ENCODE assay signal across 1 cellular context in the genomic region with DNA sequence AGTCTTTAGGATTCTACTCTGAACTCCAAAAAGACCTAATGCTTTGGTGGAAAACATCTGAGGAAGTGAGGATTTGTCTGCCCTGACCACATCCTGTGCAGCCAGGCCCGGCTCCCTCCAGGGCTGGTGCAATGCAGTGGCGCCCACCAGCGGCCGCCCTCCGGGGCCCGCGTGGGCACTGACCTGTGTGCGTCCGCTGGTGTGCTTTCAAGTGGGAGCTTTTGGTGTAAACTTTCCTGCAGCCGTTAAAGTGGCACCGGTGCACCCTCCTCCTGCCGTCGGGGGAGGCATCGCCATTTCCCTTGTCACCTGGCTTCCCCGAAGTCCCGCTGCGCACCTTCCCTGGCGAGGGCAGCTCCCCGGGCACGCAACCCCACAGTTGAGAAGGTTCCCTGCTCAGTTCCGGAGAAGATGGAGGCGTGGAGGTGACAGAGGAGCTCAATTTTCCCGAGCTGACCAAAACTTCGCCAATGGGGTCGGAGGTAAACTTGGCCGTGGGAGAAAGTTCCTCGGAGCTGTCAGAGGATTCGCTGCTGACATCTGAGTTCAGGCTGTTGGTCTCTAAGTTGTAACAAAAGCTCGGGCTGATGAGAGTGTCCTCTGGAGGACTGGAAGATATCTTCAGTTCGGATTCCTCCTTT.
TF ChIP-seq lines count a peak whose summit lies in the region.

No MANE protein-coding gene starts in this region.

TF ChIP-seq in GM12878, 131 proteins besides CTCF, POLR2A, EP300 and RAD21 (continued from another document):
- TF ChIP-seq WRNIP1 (IDR thresholded peaks at IDR 0.05; ENCODE audit: borderline replicate concordance, low read depth, low read length) (peak; percentile 75; the same call in 1 of the 2 replicates), DPF2 (IDR thresholded peaks at IDR 0.05) (peak; percentile 68; the same call in 1 of the 2 replicates), YY1 (IDR thresholded peaks at IDR 0.05; ENCODE audit: low read depth, low read length) (0 out of 2 replicates have a peak, but pooled peaks have one; percentile 11), SUZ12 (IDR thresholded peaks at IDR 0.05; ENCODE audit: unreplicated experiment) (no peak), STAT3 (IDR thresholded peaks at IDR 0.05; ENCODE audit: low read depth, low read length) (no peak), ZNF24 (IDR thresholded peaks at IDR 0.05) (no peak; the same call in 1 of the 2 replicates), EGR1 (IDR thresholded peaks at IDR 0.05; ENCODE audit: borderline replicate concordance in 1 of 2, low read depth in 2 of 2, low read length in 2 of 2) (no peak), SMARCA5 (IDR thresholded peaks at IDR 0.05) (peak; percentile 93), NBN (IDR thresholded peaks at IDR 0.05) (no peak; the same call in 1 of the 2 replicates), POLR2AphosphoS5 (IDR thresholded peaks at IDR 0.05; ENCODE audit: low read length) (peak; percentile 18; the same call in 1 of the 2 replicates), BRCA1 (IDR thresholded peaks at IDR 0.05; ENCODE audit: low read depth, low read length) (no peak), MXI1 (IDR thresholded peaks at IDR 0.05; ENCODE audit: low read depth, low read length) (peak; percentile 76), RFX5 (IDR thresholded peaks at IDR 0.05; ENCODE audit: low read depth, low read length) (no peak), NRF1 (conservative IDR thresholded peaks at IDR 0.05; ENCODE audit: low read depth, low read length) (no peak), HDAC2 (IDR thresholded peaks at IDR 0.05) (no peak), IKZF1 (conservative IDR thresholded peaks at IDR 0.05) (peak; percentile 73), SIN3A (IDR thresholded peaks at IDR 0.05; ENCODE audit: low read depth, low read length) (peak; percentile 83; the same call in 1 of the 2 replicates), MEF2B (IDR thresholded peaks at IDR 0.05; ENCODE audit: partially characterized antibody, poor library complexity, severe bottlenecking) (peak; percentile 21), TARDBP (IDR thresholded peaks at IDR 0.05; ENCODE audit: borderline replicate concordance) (no peak), BCL11A (IDR thresholded peaks at IDR 0.05; ENCODE audit: low read depth, low read length) (no peak), KDM1A (IDR thresholded peaks at IDR 0.05; ENCODE audit: borderline replicate concordance) (no peak), ZNF384 (IDR thresholded peaks at IDR 0.05; ENCODE audit: borderline replicate concordance, low read depth, low read length) (no peak), MEF2A (IDR thresholded peaks at IDR 0.05; ENCODE audit: insufficient read depth, low read depth, low read length) (no peak), GATAD2B (conservative IDR thresholded peaks at IDR 0.05; ENCODE audit: low read depth) (0 out of 2 replicates have a peak, but pooled peaks have one; percentile 38), ZNF217 (IDR thresholded peaks at IDR 0.05) (no peak), IKZF2 (IDR thresholded peaks at IDR 0.05) (peak; percentile 39 to 68; a peak in 3 of 4 replicates), CREM (IDR thresholded peaks at IDR 0.05; ENCODE audit: low read depth) (no peak), PAX5 (IDR thresholded peaks at IDR 0.05; ENCODE audit: borderline replicate concordance, low read depth, low read length) (no peak)
- TF ChIP-seq, protein P1, sequence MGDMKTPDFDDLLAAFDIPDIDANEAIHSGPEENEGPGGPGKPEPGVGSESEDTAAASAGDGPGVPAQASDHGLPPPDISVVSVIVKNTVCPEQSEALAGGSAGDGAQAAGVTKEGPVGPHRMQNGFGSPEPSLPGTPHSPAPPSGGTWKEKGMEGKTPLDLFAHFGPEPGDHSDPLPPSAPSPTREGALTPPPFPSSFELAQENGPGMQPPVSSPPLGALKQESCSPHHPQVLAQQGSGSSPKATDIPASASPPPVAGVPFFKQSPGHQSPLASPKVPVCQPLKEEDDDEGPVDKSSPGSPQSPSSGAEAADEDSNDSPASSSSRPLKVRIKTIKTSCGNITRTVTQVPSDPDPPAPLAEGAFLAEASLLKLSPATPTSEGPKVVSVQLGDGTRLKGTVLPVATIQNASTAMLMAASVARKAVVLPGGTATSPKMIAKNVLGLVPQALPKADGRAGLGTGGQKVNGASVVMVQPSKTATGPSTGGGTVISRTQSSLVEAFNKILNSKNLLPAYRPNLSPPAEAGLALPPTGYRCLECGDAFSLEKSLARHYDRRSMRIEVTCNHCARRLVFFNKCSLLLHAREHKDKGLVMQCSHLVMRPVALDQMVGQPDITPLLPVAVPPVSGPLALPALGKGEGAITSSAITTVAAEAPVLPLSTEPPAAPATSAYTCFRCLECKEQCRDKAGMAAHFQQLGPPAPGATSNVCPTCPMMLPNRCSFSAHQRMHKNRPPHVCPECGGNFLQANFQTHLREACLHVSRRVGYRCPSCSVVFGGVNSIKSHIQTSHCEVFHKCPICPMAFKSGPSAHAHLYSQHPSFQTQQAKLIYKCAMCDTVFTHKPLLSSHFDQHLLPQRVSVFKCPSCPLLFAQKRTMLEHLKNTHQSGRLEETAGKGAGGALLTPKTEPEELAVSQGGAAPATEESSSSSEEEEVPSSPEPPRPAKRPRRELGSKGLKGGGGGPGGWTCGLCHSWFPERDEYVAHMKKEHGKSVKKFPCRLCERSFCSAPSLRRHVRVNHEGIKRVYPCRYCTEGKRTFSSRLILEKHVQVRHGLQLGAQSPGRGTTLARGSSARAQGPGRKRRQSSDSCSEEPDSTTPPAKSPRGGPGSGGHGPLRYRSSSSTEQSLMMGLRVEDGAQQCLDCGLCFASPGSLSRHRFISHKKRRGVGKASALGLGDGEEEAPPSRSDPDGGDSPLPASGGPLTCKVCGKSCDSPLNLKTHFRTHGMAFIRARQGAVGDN (IDR thresholded peaks at IDR 0.05), result peak; percentile 58
- TF ChIP-seq, protein P2, sequence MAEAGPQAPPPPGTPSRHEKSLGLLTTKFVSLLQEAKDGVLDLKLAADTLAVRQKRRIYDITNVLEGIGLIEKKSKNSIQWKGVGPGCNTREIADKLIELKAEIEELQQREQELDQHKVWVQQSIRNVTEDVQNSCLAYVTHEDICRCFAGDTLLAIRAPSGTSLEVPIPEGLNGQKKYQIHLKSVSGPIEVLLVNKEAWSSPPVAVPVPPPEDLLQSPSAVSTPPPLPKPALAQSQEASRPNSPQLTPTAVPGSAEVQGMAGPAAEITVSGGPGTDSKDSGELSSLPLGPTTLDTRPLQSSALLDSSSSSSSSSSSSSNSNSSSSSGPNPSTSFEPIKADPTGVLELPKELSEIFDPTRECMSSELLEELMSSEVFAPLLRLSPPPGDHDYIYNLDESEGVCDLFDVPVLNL (IDR thresholded peaks at IDR 0.05; ENCODE audit: low read depth, low read length), result no peak
- TF ChIP-seq, protein P3, sequence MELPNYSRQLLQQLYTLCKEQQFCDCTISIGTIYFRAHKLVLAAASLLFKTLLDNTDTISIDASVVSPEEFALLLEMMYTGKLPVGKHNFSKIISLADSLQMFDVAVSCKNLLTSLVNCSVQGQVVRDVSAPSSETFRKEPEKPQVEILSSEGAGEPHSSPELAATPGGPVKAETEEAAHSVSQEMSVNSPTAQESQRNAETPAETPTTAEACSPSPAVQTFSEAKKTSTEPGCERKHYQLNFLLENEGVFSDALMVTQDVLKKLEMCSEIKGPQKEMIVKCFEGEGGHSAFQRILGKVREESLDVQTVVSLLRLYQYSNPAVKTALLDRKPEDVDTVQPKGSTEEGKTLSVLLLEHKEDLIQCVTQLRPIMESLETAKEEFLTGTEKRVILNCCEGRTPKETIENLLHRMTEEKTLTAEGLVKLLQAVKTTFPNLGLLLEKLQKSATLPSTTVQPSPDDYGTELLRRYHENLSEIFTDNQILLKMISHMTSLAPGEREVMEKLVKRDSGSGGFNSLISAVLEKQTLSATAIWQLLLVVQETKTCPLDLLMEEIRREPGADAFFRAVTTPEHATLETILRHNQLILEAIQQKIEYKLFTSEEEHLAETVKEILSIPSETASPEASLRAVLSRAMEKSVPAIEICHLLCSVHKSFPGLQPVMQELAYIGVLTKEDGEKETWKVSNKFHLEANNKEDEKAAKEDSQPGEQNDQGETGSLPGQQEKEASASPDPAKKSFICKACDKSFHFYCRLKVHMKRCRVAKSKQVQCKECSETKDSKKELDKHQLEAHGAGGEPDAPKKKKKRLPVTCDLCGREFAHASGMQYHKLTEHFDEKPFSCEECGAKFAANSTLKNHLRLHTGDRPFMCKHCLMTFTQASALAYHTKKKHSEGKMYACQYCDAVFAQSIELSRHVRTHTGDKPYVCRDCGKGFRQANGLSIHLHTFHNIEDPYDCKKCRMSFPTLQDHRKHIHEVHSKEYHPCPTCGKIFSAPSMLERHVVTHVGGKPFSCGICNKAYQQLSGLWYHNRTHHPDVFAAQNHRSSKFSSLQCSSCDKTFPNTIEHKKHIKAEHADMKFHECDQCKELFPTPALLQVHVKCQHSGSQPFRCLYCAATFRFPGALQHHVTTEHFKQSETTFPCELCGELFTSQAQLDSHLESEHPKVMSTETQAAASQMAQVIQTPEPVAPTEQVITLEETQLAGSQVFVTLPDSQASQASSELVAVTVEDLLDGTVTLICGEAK (IDR thresholded peaks at IDR 0.05; ENCODE audit: borderline replicate concordance), result peak; percentile 75
- TF ChIP-seq, protein P4, sequence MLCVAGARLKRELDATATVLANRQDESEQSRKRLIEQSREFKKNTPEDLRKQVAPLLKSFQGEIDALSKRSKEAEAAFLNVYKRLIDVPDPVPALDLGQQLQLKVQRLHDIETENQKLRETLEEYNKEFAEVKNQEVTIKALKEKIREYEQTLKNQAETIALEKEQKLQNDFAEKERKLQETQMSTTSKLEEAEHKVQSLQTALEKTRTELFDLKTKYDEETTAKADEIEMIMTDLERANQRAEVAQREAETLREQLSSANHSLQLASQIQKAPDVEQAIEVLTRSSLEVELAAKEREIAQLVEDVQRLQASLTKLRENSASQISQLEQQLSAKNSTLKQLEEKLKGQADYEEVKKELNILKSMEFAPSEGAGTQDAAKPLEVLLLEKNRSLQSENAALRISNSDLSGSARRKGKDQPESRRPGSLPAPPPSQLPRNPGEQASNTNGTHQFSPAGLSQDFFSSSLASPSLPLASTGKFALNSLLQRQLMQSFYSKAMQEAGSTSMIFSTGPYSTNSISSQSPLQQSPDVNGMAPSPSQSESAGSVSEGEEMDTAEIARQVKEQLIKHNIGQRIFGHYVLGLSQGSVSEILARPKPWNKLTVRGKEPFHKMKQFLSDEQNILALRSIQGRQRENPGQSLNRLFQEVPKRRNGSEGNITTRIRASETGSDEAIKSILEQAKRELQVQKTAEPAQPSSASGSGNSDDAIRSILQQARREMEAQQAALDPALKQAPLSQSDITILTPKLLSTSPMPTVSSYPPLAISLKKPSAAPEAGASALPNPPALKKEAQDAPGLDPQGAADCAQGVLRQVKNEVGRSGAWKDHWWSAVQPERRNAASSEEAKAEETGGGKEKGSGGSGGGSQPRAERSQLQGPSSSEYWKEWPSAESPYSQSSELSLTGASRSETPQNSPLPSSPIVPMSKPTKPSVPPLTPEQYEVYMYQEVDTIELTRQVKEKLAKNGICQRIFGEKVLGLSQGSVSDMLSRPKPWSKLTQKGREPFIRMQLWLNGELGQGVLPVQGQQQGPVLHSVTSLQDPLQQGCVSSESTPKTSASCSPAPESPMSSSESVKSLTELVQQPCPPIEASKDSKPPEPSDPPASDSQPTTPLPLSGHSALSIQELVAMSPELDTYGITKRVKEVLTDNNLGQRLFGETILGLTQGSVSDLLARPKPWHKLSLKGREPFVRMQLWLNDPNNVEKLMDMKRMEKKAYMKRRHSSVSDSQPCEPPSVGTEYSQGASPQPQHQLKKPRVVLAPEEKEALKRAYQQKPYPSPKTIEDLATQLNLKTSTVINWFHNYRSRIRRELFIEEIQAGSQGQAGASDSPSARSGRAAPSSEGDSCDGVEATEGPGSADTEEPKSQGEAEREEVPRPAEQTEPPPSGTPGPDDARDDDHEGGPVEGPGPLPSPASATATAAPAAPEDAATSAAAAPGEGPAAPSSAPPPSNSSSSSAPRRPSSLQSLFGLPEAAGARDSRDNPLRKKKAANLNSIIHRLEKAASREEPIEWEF (IDR thresholded peaks at IDR 0.05; ENCODE audit: insufficient replicate concordance, low read depth, low read length), result no peak
- TF ChIP-seq, protein P5, sequence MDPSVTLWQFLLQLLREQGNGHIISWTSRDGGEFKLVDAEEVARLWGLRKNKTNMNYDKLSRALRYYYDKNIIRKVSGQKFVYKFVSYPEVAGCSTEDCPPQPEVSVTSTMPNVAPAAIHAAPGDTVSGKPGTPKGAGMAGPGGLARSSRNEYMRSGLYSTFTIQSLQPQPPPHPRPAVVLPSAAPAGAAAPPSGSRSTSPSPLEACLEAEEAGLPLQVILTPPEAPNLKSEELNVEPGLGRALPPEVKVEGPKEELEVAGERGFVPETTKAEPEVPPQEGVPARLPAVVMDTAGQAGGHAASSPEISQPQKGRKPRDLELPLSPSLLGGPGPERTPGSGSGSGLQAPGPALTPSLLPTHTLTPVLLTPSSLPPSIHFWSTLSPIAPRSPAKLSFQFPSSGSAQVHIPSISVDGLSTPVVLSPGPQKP (IDR thresholded peaks at IDR 0.05; ENCODE audit: low read depth, low read length), result no peak
- TF ChIP-seq, protein P6, sequence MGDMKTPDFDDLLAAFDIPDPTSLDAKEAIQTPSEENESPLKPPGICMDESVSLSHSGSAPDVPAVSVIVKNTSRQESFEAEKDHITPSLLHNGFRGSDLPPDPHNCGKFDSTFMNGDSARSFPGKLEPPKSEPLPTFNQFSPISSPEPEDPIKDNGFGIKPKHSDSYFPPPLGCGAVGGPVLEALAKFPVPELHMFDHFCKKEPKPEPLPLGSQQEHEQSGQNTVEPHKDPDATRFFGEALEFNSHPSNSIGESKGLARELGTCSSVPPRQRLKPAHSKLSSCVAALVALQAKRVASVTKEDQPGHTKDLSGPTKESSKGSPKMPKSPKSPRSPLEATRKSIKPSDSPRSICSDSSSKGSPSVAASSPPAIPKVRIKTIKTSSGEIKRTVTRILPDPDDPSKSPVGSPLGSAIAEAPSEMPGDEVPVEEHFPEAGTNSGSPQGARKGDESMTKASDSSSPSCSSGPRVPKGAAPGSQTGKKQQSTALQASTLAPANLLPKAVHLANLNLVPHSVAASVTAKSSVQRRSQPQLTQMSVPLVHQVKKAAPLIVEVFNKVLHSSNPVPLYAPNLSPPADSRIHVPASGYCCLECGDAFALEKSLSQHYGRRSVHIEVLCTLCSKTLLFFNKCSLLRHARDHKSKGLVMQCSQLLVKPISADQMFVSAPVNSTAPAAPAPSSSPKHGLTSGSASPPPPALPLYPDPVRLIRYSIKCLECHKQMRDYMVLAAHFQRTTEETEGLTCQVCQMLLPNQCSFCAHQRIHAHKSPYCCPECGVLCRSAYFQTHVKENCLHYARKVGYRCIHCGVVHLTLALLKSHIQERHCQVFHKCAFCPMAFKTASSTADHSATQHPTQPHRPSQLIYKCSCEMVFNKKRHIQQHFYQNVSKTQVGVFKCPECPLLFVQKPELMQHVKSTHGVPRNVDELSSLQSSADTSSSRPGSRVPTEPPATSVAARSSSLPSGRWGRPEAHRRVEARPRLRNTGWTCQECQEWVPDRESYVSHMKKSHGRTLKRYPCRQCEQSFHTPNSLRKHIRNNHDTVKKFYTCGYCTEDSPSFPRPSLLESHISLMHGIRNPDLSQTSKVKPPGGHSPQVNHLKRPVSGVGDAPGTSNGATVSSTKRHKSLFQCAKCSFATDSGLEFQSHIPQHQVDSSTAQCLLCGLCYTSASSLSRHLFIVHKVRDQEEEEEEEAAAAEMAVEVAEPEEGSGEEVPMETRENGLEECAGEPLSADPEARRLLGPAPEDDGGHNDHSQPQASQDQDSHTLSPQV (IDR thresholded peaks at IDR 0.05), result 0 out of 2 replicates have a peak, but pooled peaks have one; percentile 70
